Comparison of ENCODE assay signal across 10 cellular contexts in genomic region chr20:8860011-8860495, GRCh38.
A peak's percentile ranks its signal among the peaks of the same experiment; 100 is the strongest.
DNase-seq lines count a peak whose midpoint lies in the region; ATAC-seq and TF ChIP-seq lines count a peak whose summit lies in the region.
"Had no signal": no experiment of that assay in that cellular context is flagged by ENCODE, and none has a peak within 500 bp of the region (broad histone marks: within the 10 kb centered on the region; RNA-seq: fewer than 3 reads in every experiment).

No MANE protein-coding gene starts in this region.

- no peaks in the 10 kb centered on the region for H3K36me3 ChIP-seq in WERI-Rb-1

- H3K4me3 ChIP-seq in WERI-Rb-1 (ENCODE audit: low read depth, low read length) = no peak overlapping the region

- H3K9me3 ChIP-seq in WERI-Rb-1 (ENCODE audit: severe bottlenecking) = no peaks in the 10 kb centered on the region

- no peak overlapping the region for H3K27ac ChIP-seq in WERI-Rb-1

- no peaks in the 10 kb centered on the region for H3K27me3 ChIP-seq in WERI-Rb-1 (ENCODE audit: insufficient read depth, low read depth, severe bottlenecking)

- TF ChIP-seq CTCF in WERI-Rb-1 (IDR thresholded peaks at IDR 0.05; ENCODE audit: low read depth, low read length) = no peak

- peak; percentile 62 for DNase-seq in A172 (ENCODE audit: low spot score)
- DNase-seq in dermis blood vessel endothelial cell = peak; percentile 4
- DNase-seq in NCI-H1105 (lab: John Stamatoyannopoulos, UW) = no peak
- DNase-seq in WERI-Rb-1 = no peak
- DNase-seq: NCI-H1436; stimulated activated CD4-positive, alpha-beta T cell treated with anti-CD3 and anti-CD28 coated beads, Interleukin-4, amount 100 ng/mL, for 1 hour had no signal

- ATAC-seq in GM19397 (IDR thresholded peaks at IDR 0.05; ENCODE audit: unreplicated experiment) (peak; percentile 76), HG03469 (IDR thresholded peaks at IDR 0.05; ENCODE audit: unreplicated experiment) (peak; percentile 72), HG02642 (IDR thresholded peaks at IDR 0.05; ENCODE audit: poor library complexity, unreplicated experiment) (no peak), GM21723 (IDR thresholded peaks at IDR 0.05; ENCODE audit: unreplicated experiment) (no peak)

Comparison
In these comparisons a context has a peak if more than half of its experiments do, and no peak if none do; other contexts are left out.
1. DNase-seq: peak in A172 (single experiment) and dermis blood vessel endothelial cell (single experiment); none in NCI-H1105 (single experiment) and WERI-Rb-1 (single experiment).
2. ATAC-seq: peak in GM19397 (single experiment) and HG03469 (single experiment); none in HG02642 (single experiment) and GM21723 (single experiment).